ENCODE assay signal across 8 cellular contexts in the genomic region with DNA sequence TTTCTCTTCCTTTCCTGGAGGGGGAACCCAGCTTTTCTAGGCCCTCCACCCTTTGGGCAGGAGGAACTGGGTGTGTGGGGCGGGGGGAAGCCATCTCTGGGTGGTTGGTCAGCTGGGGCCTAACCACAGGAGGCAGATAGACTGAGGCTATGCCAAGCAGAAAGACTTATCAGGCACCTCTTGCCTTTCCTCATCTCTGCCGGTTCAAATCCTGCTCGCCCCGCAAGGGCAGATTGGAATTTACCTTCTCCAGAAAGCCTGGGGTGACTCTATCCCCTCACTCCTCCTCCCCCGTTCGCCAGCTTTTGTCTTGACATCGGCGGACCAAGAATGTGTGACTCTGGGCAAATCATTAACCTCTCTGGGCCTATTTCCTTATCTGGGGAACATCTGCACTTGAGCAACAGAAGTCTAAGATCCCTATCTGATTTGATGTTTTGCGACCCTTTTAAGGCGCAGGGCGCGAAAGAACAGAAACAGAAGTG. TPM values are rescaled to one million over a fixed set of nuclear protein-coding genes. Genes with fewer than 3 reads are reported as not detected.
A peak's percentile ranks its signal among the peaks of the same experiment; 100 is the strongest.
DNase-seq lines count a peak whose midpoint lies in the region; TF ChIP-seq lines count a peak whose summit lies in the region.

No MANE protein-coding gene starts in this region.

- H3K9me3 ChIP-seq in MG63 (no peaks in the 10 kb centered on the region; the same call in 1 of the 2 replicates), endodermal cell (ENCODE audit: control insufficient read depth, low read length) (peaks cover under 1% of the 10 kb centered on the region), muscle layer of duodenum (ENCODE audit: control insufficient read depth in 1 of 2, low read length in 2 of 2) (no peaks in the 10 kb centered on the region), thymus (ENCODE audit: control insufficient read depth) (no peaks in the 10 kb centered on the region)

- H3K27me3 ChIP-seq in MG63 = no peaks in the 10 kb centered on the region
- no peaks in the 10 kb centered on the region for H3K27me3 ChIP-seq in endodermal cell (ENCODE audit: control insufficient read depth, insufficient read depth, low read length, poor library complexity, severe bottlenecking)
- H3K27me3 ChIP-seq in muscle layer of duodenum (ENCODE audit: low read depth, low read length) = no peaks in the 10 kb centered on the region
- H3K27me3 ChIP-seq in thymus (ENCODE audit: control insufficient read depth, insufficient read depth) = no peaks in the 10 kb centered on the region

- H3K9ac ChIP-seq in endodermal cell (ENCODE audit: extremely low read depth, low read length, poor library complexity, severe bottlenecking) = peak overlapping the region; percentile 82

- H3K27me3 Mint-ChIP-seq in HFFc6 (ENCODE audit: insufficient read depth) (peaks cover 4% of the 10 kb centered on the region), endodermal cell (ENCODE audit: insufficient read depth) (no peaks in the 10 kb centered on the region)

- H3K4me3 ChIP-seq in MG63 = peak overlapping the region; percentile 93
- peak overlapping the region; percentile 84 for H3K4me3 ChIP-seq in endodermal cell (ENCODE audit: low read length)
- H3K4me3 ChIP-seq in muscle layer of duodenum (ENCODE audit: low read depth in 1 of 2, low read length in 2 of 2) = peak overlapping the region; percentile 88 to 90
- peak overlapping the region; percentile 74 for H3K4me3 ChIP-seq in thymus (ENCODE audit: low read length)

- peaks cover 40% of the 10 kb centered on the region for H3K36me3 Mint-ChIP-seq in HFFc6 (ENCODE audit: low read depth)
- peaks cover 13% of the 10 kb centered on the region for H3K36me3 Mint-ChIP-seq in endodermal cell (ENCODE audit: low read depth)

- peaks cover 63% of the 10 kb centered on the region for H3K4me1 Mint-ChIP-seq in HFFc6 (ENCODE audit: low read depth)
- H3K4me1 Mint-ChIP-seq in endodermal cell = peaks cover 20% of the 10 kb centered on the region

- DNase-seq in NCI-H82 (lab: John Stamatoyannopoulos, UW) = peak; percentile 64
- DNase-seq in NCI-H82 treated with DMSO at 0.1 percent for 48 hours (lab: John Stamatoyannopoulos, UW; ENCODE audit: unreplicated experiment) = no peak
- DNase-seq in HFFc6 = peak; percentile 4
- peak; percentile 57 for DNase-seq in MG63
- peak; percentile 47 for DNase-seq in activated CD4-positive, CD25-positive, alpha-beta regulatory T cell treated with anti-CD3 and anti-CD28 coated beads, Interleukin-2, amount 50 U/mL, for 72 hours
- peak; percentile 81 for DNase-seq in endodermal cell

- H3K9me3 Mint-ChIP-seq in HFFc6 (no peaks in the 10 kb centered on the region), endodermal cell (peaks cover under 1% of the 10 kb centered on the region)

- no peak for TF ChIP-seq CTCF in HFFc6 (IDR thresholded peaks at IDR 0.05)
- no peak for TF ChIP-seq CTCF in endodermal cell (conservative IDR thresholded peaks at IDR 0.05)

- H3K27ac Mint-ChIP-seq in HFFc6 = peak overlapping the region; percentile 99
- peak overlapping the region; percentile 91 for H3K27ac Mint-ChIP-seq in endodermal cell

- peak overlapping the region; percentile 94 for H3K27ac ChIP-seq in endodermal cell (ENCODE audit: low read depth, low read length)
- peak overlapping the region; percentile 99 for H3K27ac ChIP-seq in muscle layer of duodenum (ENCODE audit: low read length)
- peak overlapping the region; percentile 98 for H3K27ac ChIP-seq in thymus (ENCODE audit: low read depth)

- H3K4me1 ChIP-seq in endodermal cell (ENCODE audit: control insufficient read depth, insufficient read depth, low read length) (peaks cover 4% of the 10 kb centered on the region), muscle layer of duodenum (ENCODE audit: control insufficient read depth in 1 of 2, insufficient read depth in 2 of 2, low read length in 2 of 2) (peaks cover 0 to 28% of the 10 kb centered on the region in 2 donors), thymus (ENCODE audit: control insufficient read depth, insufficient read depth, low read length) (peaks cover 14% of the 10 kb centered on the region)

- 0 to 7% methylated on average over 8 to 12 of the region's 12 CpGs for WGBS in endodermal cell (ENCODE audit: insufficient coverage in 1 of 2, insufficient read length in 1 of 2), 2 experiments
- WGBS in thymus = under 1% methylated on average over 12 of the region's 12 CpGs

- H3K4me3 Mint-ChIP-seq in HFFc6 (peak overlapping the region; percentile 100), endodermal cell (peak overlapping the region; percentile 91)

- H3K36me3 ChIP-seq in MG63 (peaks cover 35% of the 10 kb centered on the region), endodermal cell (ENCODE audit: control insufficient read depth, insufficient read depth, low read length) (peaks cover 8% of the 10 kb centered on the region), muscle layer of duodenum (ENCODE audit: control insufficient read depth in 1 of 2, insufficient read depth in 2 of 2, low read length in 2 of 2) (peaks cover 0 to 10% of the 10 kb centered on the region in 2 donors), thymus (ENCODE audit: control insufficient read depth, insufficient read depth) (no peaks in the 10 kb centered on the region)

RNA-seq across cellular contexts. Expression of gene GARS1, which starts 0.6 kb away (rescaled TPM):
- total RNA-seq in HFFc6 (2021; fragmentation: NEBNext Ultra II Directional; extraction: Animal tissue kit (Norgen Biotek cat#: 25700)) = 100 to 1,000 TPM; 258 to 330 (median 271) TPM
- total RNA-seq in MG63 (2014; rRNA removed; shearing (Covaris generic); ENCODE audit: low replicate concordance) = 246 and 351 TPM in 2 replicates
- 100 to 1,000 TPM; 113 to 121 TPM for total RNA-seq in endodermal cell
- polyA plus RNA-seq in endodermal cell (2013, experiment 1 of 2) = 128 TPM
- 87.1 TPM for polyA plus RNA-seq in endodermal cell (2013, experiment 2 of 2)
- polyA plus RNA-seq in thymus = 56.9 TPM
